Comparison of ENCODE assay signal across 31 cellular contexts in the genomic region with DNA sequence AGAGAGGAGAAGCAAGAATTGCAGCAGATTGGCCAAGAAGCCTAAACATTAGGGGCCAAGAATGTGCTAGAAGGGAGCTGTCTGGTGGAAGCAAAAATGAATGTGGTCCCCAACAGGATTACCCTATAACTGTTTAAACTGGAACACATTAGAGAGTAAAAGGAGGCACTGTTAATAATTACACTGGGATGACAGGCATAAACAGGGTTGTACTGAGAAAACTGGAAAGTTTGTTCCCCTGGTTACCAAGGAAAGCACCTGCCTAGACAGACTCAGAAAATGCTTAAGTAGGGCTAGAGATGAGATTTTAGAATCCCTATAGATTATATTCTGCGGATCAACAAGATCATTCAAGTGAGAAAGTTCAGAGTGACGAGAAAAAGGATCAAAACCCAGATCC.
A peak's percentile ranks its signal among the peaks of the same experiment; 100 is the strongest.
DNase-seq lines count a peak whose midpoint lies in the region; ATAC-seq and TF ChIP-seq lines count a peak whose summit lies in the region.
"Had no signal": no experiment of that assay in that cellular context is flagged by ENCODE, and none has a peak within 500 bp of the region (broad histone marks: within the 10 kb centered on the region; RNA-seq: fewer than 3 reads in every experiment).

No MANE protein-coding gene starts in this region.

- no peak overlapping the region for H3K4me3 ChIP-seq in sigmoid colon
- H3K4me3 ChIP-seq: HAP-1, heart right ventricle, pancreas, SK-N-MC, smooth muscle cell, thyroid gland had no signal

- H3K36me3 ChIP-seq in sigmoid colon: peaks cover 0 to 8% (median 0%) of the 10 kb centered on the region in 4 donors
- H3K36me3 ChIP-seq: BE2C, HAP-1, pancreas, thyroid gland had no signal

- no peaks in the 10 kb centered on the region for H3K9me3 Mint-ChIP-seq in nephron
- H3K9me3 Mint-ChIP-seq: memory B cell; neural crest cell; stimulated activated naive CD8-positive, alpha-beta T cell treated with anti-CD3 and anti-CD28 coated beads, Interleukin-15, amount 100 ng/mL, for 72 hours; T-helper 1 cell treated with Interleukin-12 subunit alpha and Interleukin-12 subunit beta and Interleukin-4 antibody, amounts not matched to agents 30 μg/mL and 1 μg/mL, for 36 hours had no signal

- TF ChIP-seq POLR2A in sigmoid colon (IDR thresholded peaks at IDR 0.05): no peak

- H3K4me3 Mint-ChIP-seq in nephron: peak overlapping the region in 1 of 3 experiments; percentile 11
- H3K4me3 Mint-ChIP-seq: activated CD8-positive, alpha-beta T cell treated with anti-CD3 and anti-CD28 coated beads, Interleukin-2, amount 10 ng/mL, durations not matched to agents 7 days and 5 days; activated naive CD8-positive, alpha-beta T cell; memory B cell; neural crest cell; stimulated activated naive CD8-positive, alpha-beta T cell treated with anti-CD3 and anti-CD28 coated beads, Interleukin-15, amount 100 ng/mL, for 72 hours; T-helper 1 cell treated with Interleukin-12 subunit alpha and Interleukin-12 subunit beta and Interleukin-4 antibody, amounts not matched to agents 30 μg/mL and 1 μg/mL, for 36 hours had no signal

- H3K27me3 ChIP-seq in sigmoid colon (no peaks in the 10 kb centered on the region), foreskin keratinocyte (no peaks in the 10 kb centered on the region)
- H3K27me3 ChIP-seq: BE2C, heart right ventricle, pancreas, thyroid gland had no signal

- peak overlapping the region; percentile 51 to 86 (median 82) for H3K27ac Mint-ChIP-seq in nephron
- H3K27ac Mint-ChIP-seq: activated CD8-positive, alpha-beta T cell treated with anti-CD3 and anti-CD28 coated beads, Interleukin-2, amount 10 ng/mL, durations not matched to agents 7 days and 5 days; activated naive CD8-positive, alpha-beta T cell; memory B cell; T-helper 1 cell treated with Interleukin-12 subunit alpha and Interleukin-12 subunit beta and Interleukin-4 antibody, amounts not matched to agents 30 μg/mL and 1 μg/mL, for 36 hours had no signal

- WGBS in sigmoid colon, 2 donors: 95 to 98% methylated on average over 2 of the region's 2 CpGs

- DNase-seq in NCI-H1048 (lab: John Stamatoyannopoulos, UW) (no peak), sigmoid colon (no peak), foreskin keratinocyte (no peak)
- DNase-seq: activated CD8-positive, alpha-beta T cell treated with anti-CD3 and anti-CD28 coated beads, Interleukin-2, amount 10 ng/mL, durations not matched to agents 7 days and 5 days; anterior cingulate cortex; BE2C; DMS79 treated with DMSO at 0.1 percent for 48 hours; effector CD8-positive, alpha-beta T cell; GF-D8; heart right ventricle; left colon; NCI-H1417 treated with DMSO at 0.1 percent for 48 hours; NCI-H774; pancreas; stimulated activated CD4-positive, alpha-beta T cell treated with anti-CD3 and anti-CD28 coated beads, Interleukin-1b, Interleukin-23, amount 100 ng/mL, for 48 hours; stimulated activated CD8-positive, alpha-beta memory T cell treated with anti-CD3 and anti-CD28 coated beads, Interleukin-4, amount 100 ng/mL, for 48 hours; stimulated activated naive CD8-positive, alpha-beta T cell treated with anti-CD3 and anti-CD28 coated beads, Interleukin-15, amount 100 ng/mL, for 72 hours; thyroid gland had no signal

- no peak for TF ChIP-seq EP300 in sigmoid colon (IDR thresholded peaks at IDR 0.05)

- H3K36me3 Mint-ChIP-seq in nephron (ENCODE audit: low read depth): peaks cover 45% of the 10 kb centered on the region
- H3K36me3 Mint-ChIP-seq: activated naive CD8-positive, alpha-beta T cell; memory B cell had no signal

- no peaks in the 10 kb centered on the region for H3K4me1 Mint-ChIP-seq in nephron
- H3K4me1 Mint-ChIP-seq: memory B cell; neural crest cell; stimulated activated naive CD8-positive, alpha-beta T cell treated with anti-CD3 and anti-CD28 coated beads, Interleukin-15, amount 100 ng/mL, for 72 hours had no signal

- H3K4me1 ChIP-seq in sigmoid colon (no peaks in the 10 kb centered on the region), foreskin keratinocyte (no peaks in the 10 kb centered on the region)
- H3K4me1 ChIP-seq: BE2C had no signal

- no peak overlapping the region for H3K27ac ChIP-seq in sigmoid colon
- no peak overlapping the region for H3K27ac ChIP-seq in foreskin keratinocyte
- H3K27ac ChIP-seq: epithelial cell of prostate, pancreas, SK-N-MC, thyroid gland had no signal

- ATAC-seq in GM18861 (IDR thresholded peaks at IDR 0.05; ENCODE audit: unreplicated experiment) (peak; percentile 37), HG02588 (IDR thresholded peaks at IDR 0.05; ENCODE audit: unreplicated experiment) (peak; percentile 44), HG03378 (IDR thresholded peaks at IDR 0.05; ENCODE audit: unreplicated experiment) (peak; percentile 37), foreskin keratinocyte (no peak)
- ATAC-seq: activated CD4-positive, CD25-positive, alpha-beta regulatory T cell treated with anti-CD3 and anti-CD28 coated beads, Interleukin-2, amount 50 U/mL, for 24 hours; activated CD8-positive, alpha-beta T cell treated with anti-CD3 and anti-CD28 coated beads, Interleukin-2, amount 10 ng/mL, durations not matched to agents 7 days and 5 days; left colon had no signal

- intact Hi-C loops in sigmoid colon (cut with DNase I): no loop called here

- no peak for TF ChIP-seq CTCF in nephron (IDR thresholded peaks at IDR 0.05; ENCODE audit: unreplicated experiment in 3 of 3)
- no peak for TF ChIP-seq CTCF in sigmoid colon (IDR thresholded peaks at IDR 0.05)
- no peak for TF ChIP-seq CTCF in foreskin keratinocyte (conservative IDR thresholded peaks at IDR 0.05)

- no peaks in the 10 kb centered on the region for H3K27me3 Mint-ChIP-seq in nephron (ENCODE audit: low read depth)

- H3K9me3 ChIP-seq in sigmoid colon: no peaks in the 10 kb centered on the region
- H3K9me3 ChIP-seq: BE2C, HAP-1, heart right ventricle, pancreas, thyroid gland had no signal
